Comparison of ENCODE assay signal across 8 cellular contexts in the genomic region with DNA sequence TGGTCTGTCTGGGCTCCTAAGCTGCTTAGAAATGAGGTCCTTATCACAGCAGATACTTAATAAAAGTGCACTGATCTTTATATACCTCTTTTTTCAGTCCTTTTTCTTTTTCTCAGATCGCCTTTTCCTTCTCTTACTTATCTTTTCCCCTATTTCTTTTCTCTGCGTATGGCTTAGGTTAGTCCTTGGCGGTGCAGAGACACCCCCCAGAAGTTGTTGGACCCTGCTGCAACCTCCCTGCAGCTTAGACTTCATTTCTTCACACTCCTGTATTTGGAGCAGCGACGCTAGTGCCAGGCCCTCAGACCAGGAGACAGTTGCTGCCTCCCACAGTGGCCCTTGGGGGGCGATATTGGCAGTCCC.
DNase-seq lines count a peak whose midpoint lies in the region; ATAC-seq and TF ChIP-seq lines count a peak whose summit lies in the region.

No MANE protein-coding gene starts in this region.

- H3K27ac ChIP-seq in RWPE1: peak overlapping the region; percentile 99
- peak overlapping the region; percentile 94 for H3K27ac ChIP-seq in epithelial cell of prostate
- peak overlapping the region; percentile 83 for H3K27ac ChIP-seq in psoas muscle

- WGBS in psoas muscle, 3 donors: 59 to 76% (median 75%) methylated on average over 6 of the region's 6 CpGs

- H3K36me3 ChIP-seq in psoas muscle (ENCODE audit: insufficient read depth in 1 of 2, low read depth in 1 of 2): no peaks in the 10 kb centered on the region

- H3K4me3 Mint-ChIP-seq in Calu3 (ENCODE audit: low read depth, unreplicated experiment): peak overlapping the region; percentile 61

- peaks cover 15% of the 10 kb centered on the region for H3K36me3 Mint-ChIP-seq in Calu3 (ENCODE audit: insufficient read depth, unreplicated experiment)

- CTCF ChIA-PET in Calu3 (lab: Charles Lee) (interaction anchor here (0.5 to 1.9 kb wide), 4 partner anchors 19 to 293 kb away, joined by 3 to 5 read pairs (median 4); no protein-coding TSS in a partner anchor), RWPE1 (lab: Yijun Ruan, JAX) (interaction anchor here (0.6 kb wide), 1 partner anchor 423 kb away, joined by 3 read pairs; no protein-coding TSS in a partner anchor)

- H3K4me1 Mint-ChIP-seq in Calu3 (ENCODE audit: low read depth, unreplicated experiment): peaks cover 41% of the 10 kb centered on the region

- H3K27ac Mint-ChIP-seq in Calu3 (ENCODE audit: unreplicated experiment): peak overlapping the region; percentile 95

- POLR2A ChIA-PET in RWPE1 (lab: Yijun Ruan, JAX; ENCODE audit: low non-redundant PET): no interaction called here

- H3K27me3 ChIP-seq in psoas muscle (ENCODE audit: insufficient read depth in 3 of 3, low read length in 2 of 3): no peaks in the 10 kb centered on the region

- BruUV-seq in Calu3 (replicated peaks; lab: Mats Ljungman, UMichigan): no TSS peak

- peak; percentile 44 for TF ChIP-seq CTCF in Calu3 (IDR thresholded peaks at IDR 0.05; ENCODE audit: unreplicated experiment)
- TF ChIP-seq CTCF in RWPE1 (conservative IDR thresholded peaks at IDR 0.05; ENCODE audit: low read depth): peak; percentile 51
- peak; percentile 23 for TF ChIP-seq CTCF in psoas muscle (IDR thresholded peaks at IDR 0.05)

- H3K9me3 ChIP-seq in psoas muscle: no peaks in the 10 kb centered on the region

- intact Hi-C loops in Calu3 (cut with micrococcal nuclease; ENCODE audit: unreplicated experiment) (loop anchor here (5.0 kb wide), 1 partner anchor 67 kb away; the partner anchor contains the start of gene CENPV), psoas muscle (cut with DNase I) (no loop called here)

- DNase-seq in Calu3: no peak
- no peak for DNase-seq in RWPE1 (ENCODE audit: low spot score)
- no peak for DNase-seq in epithelial cell of prostate (ENCODE audit: low read depth, low spot score)
- DNase-seq in psoas muscle: no peak
- DNase-seq in SIG-M5 (lab: John Stamatoyannopoulos, UW): no peak
- no peak for DNase-seq in NCI-H1417 (lab: John Stamatoyannopoulos, UW)
- DNase-seq in NCI-H1105 (lab: John Stamatoyannopoulos, UW): no peak

- peaks cover 20% of the 10 kb centered on the region for H3K4me1 ChIP-seq in psoas muscle

- no peaks in the 10 kb centered on the region for H3K27me3 Mint-ChIP-seq in Calu3 (ENCODE audit: unreplicated experiment)

- ATAC-seq in psoas muscle (no peak), HG03521 (IDR thresholded peaks at IDR 0.05; ENCODE audit: unreplicated experiment) (no peak)

- no peaks in the 10 kb centered on the region for H3K9me3 Mint-ChIP-seq in Calu3 (ENCODE audit: low read depth, unreplicated experiment)

- peak overlapping the region; percentile 45 for H3K4me3 ChIP-seq in psoas muscle
